Comparison of ENCODE assay signal across 14 cellular contexts in genomic region chr5:162274684-162275083, GRCh38.
"Had no signal": no experiment of that assay in that cellular context is flagged by ENCODE, and none has a peak within 500 bp of the region (broad histone marks: within the 10 kb centered on the region; RNA-seq: fewer than 3 reads in every experiment).

No MANE protein-coding gene starts in this region.

- DNase-seq: activated CD4-positive, alpha-beta T cell treated with anti-CD3 and anti-CD28 coated beads for 36 hours; activated CD8-positive, alpha-beta memory T cell treated with anti-CD3 and anti-CD28 coated beads, Interleukin-2, amount 50 U/mL, for 48 hours; activated CD8-positive, alpha-beta T cell treated with anti-CD3 and anti-CD28 coated beads, Interleukin-2, amount 10 ng/mL, durations not matched to agents 7 days and 5 days; activated naive CD4-positive, alpha-beta T cell; aorta; glutamatergic neuron; naive thymus-derived CD4-positive, alpha-beta T cell; small intestine; stomach; T1000; uterus had no signal

- H3K9me3 ChIP-seq: esophagus muscularis mucosa, uterus had no signal

- H3K27me3 ChIP-seq: dorsolateral prefrontal cortex, esophagus muscularis mucosa, stomach, uterus had no signal

- ATAC-seq: activated CD4-positive, alpha-beta T cell treated with anti-CD3 and anti-CD28 coated beads for 36 hours; activated CD8-positive, alpha-beta T cell treated with anti-CD3 and anti-CD28 coated beads, Interleukin-2, amount 10 ng/mL, durations not matched to agents 7 days and 5 days; naive thymus-derived CD4-positive, alpha-beta T cell had no signal

- H3K27ac Mint-ChIP-seq: activated CD4-positive, alpha-beta T cell treated with anti-CD3 and anti-CD28 coated beads for 36 hours; activated CD8-positive, alpha-beta T cell treated with anti-CD3 and anti-CD28 coated beads, Interleukin-2, amount 10 ng/mL, durations not matched to agents 7 days and 5 days; naive thymus-derived CD4-positive, alpha-beta T cell had no signal

- H3K4me1 ChIP-seq: esophagus muscularis mucosa, stomach, uterus had no signal

- H3K4me1 Mint-ChIP-seq: activated CD4-positive, alpha-beta T cell treated with anti-CD3 and anti-CD28 coated beads for 36 hours; naive thymus-derived CD4-positive, alpha-beta T cell had no signal

- H3K4me3 Mint-ChIP-seq: activated CD4-positive, alpha-beta T cell treated with anti-CD3 and anti-CD28 coated beads for 36 hours; activated CD8-positive, alpha-beta T cell treated with anti-CD3 and anti-CD28 coated beads, Interleukin-2, amount 10 ng/mL, durations not matched to agents 7 days and 5 days; naive thymus-derived CD4-positive, alpha-beta T cell had no signal

- H3K36me3 Mint-ChIP-seq: naive thymus-derived CD4-positive, alpha-beta T cell had no signal

- H3K27ac ChIP-seq: dorsolateral prefrontal cortex, esophagus muscularis mucosa, stomach, uterus had no signal

- H3K4me3 ChIP-seq: dorsolateral prefrontal cortex, esophagus muscularis mucosa, lung, stomach, uterus had no signal

- H3K27me3 Mint-ChIP-seq: activated CD4-positive, alpha-beta T cell treated with anti-CD3 and anti-CD28 coated beads for 36 hours; naive thymus-derived CD4-positive, alpha-beta T cell had no signal

- H3K36me3 ChIP-seq: esophagus muscularis mucosa, stomach, uterus had no signal
